ENCODE assay signal across 8 cellular contexts in the genomic region with DNA sequence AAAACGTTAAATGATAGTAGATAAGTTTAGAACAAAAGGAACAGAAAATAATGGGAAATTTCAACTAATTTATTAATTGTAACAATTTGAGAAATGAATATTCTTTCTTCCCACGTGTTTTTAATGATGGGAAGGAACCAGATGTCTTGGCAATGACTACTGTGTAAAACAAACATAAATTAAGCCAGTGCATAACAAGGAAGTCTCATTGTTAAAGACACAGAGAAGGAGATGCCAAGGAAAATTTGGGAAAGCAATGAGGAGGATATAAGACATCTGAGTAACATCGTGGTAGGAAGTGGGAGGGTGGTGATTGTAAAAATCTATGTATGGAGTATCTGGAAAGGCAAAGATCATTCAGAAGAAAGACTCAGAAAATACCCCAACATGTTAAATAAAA.
"Had no signal": no experiment of that assay in that cellular context is flagged by ENCODE, and none has a peak within 500 bp of the region (broad histone marks: within the 10 kb centered on the region; RNA-seq: fewer than 3 reads in every experiment).

No MANE protein-coding gene starts in this region.

- DNase-seq: GDM1, GF-D8 had no signal

- H3K4me3 ChIP-seq: GM12878 had no signal

- FAIRE-seq: G401.6, GM12878, GM12891, GM12892, GM18507, GM19239 had no signal

- ATAC-seq: GM12878 had no signal
